Comparison of ENCODE assay signal across 1 cellular context in the genomic region with DNA sequence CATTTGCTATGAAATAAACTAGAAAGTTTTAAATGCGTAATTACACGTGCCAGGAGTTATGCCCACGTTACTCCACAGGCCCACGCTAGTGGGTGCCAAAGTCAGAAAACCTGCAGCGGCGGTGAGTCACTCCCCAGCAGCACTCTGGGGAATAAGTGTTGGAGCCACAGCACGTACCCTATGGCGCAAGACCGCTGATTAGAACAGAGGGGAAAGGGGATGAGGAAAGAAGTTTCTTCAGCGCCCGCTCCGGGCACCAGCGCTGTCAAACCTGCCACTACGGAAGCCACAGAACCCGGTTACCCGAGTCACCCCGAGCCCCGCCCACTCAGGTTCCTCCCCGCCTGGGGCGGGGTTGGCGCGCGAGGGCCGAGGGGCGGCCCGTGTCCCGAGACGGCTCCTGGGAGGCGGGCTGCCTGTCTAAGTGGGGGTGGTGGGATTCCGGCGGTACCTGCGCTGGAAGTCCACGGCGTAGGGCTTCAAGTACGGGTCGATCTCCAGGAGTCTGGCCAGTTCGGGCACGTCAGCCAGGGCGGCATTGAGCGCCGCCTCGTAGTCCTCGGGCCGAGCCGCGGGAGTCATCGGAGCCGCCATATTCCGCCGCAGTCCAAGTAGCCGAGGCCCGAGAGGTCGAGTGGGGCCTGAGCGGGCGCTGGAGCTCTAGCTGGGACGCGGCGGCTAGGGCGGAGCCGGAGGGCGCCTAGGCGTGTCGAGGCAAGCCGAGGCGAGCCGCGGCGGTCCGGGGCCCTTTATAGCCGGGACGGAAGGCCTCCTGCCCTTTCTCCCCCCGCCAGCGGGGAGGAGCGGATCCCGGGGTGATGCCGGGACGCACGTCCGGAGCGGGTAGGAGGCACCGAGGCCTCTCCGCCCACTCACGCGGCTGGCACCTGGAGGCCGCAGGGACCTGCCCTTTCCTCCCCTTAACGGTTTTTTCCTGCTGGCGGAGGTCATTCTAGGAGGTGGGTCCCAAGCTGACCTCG.
TF ChIP-seq lines count a peak whose summit lies in the region.

Gene GBE1 (minus strand): TSS at position 722 of the 980 bp plus-strand sequence. CDS start 128 bp downstream, at position 594.

TF ChIP-seq in HepG2, 621 proteins besides CTCF, POLR2A, EP300 and RAD21 (continued from another document and continues in another):
- TF ChIP-seq, protein P1, sequence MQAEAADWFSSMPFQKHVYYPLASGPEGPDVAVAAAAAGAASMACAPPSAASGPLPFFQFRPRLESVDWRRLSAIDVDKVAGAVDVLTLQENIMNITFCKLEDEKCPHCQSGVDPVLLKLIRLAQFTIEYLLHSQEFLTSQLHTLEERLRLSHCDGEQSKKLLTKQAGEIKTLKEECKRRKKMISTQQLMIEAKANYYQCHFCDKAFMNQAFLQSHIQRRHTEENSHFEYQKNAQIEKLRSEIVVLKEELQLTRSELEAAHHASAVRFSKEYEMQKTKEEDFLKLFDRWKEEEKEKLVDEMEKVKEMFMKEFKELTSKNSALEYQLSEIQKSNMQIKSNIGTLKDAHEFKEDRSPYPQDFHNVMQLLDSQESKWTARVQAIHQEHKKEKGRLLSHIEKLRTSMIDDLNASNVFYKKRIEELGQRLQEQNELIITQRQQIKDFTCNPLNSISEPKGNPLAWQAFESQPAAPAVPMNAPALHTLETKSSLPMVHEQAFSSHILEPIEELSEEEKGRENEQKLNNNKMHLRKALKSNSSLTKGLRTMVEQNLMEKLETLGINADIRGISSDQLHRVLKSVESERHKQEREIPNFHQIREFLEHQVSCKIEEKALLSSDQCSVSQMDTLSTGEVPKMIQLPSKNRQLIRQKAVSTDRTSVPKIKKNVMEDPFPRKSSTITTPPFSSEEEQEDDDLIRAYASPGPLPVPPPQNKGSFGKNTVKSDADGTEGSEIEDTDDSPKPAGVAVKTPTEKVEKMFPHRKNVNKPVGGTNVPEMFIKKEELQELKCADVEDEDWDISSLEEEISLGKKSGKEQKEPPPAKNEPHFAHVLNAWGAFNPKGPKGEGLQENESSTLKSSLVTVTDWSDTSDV (CRISPR knock-in tag; IDR thresholded peaks at IDR 0.05) = peak; percentile 58; the same call in 1 of the 2 replicates
- TF ChIP-seq ZNF788 (CRISPR knock-in tag; IDR thresholded peaks at IDR 0.05; ENCODE audit: borderline replicate concordance) (peak; percentile 85), RFX1 (IDR thresholded peaks at IDR 0.05) (no peak; the same call in 1 of the 2 replicates), PHF21A (CRISPR knock-in tag; IDR thresholded peaks at IDR 0.05) (peak; percentile 87), RARG (CRISPR knock-in tag; IDR thresholded peaks at IDR 0.05; ENCODE audit: low read depth) (0 out of 2 replicates have a peak, but pooled peaks have one; percentile 46), NFE2L2 (IDR thresholded peaks at IDR 0.05; ENCODE audit: low read length) (no peak), ATAD3A (CRISPR knock-in tag; IDR thresholded peaks at IDR 0.05) (peak; percentile 25; the same call in 1 of the 2 replicates), ZNF12 (CRISPR knock-in tag; IDR thresholded peaks at IDR 0.05) (peak; percentile 38; the same call in 1 of the 2 replicates), AHR (CRISPR knock-in tag; IDR thresholded peaks at IDR 0.05) (peak; percentile 75), ZNF234 (CRISPR knock-in tag; conservative IDR thresholded peaks at IDR 0.05) (no peak), ZIK1 (CRISPR knock-in tag; IDR thresholded peaks at IDR 0.05; ENCODE audit: borderline replicate concordance, low read depth) (no peak), E2F2 (CRISPR knock-in tag; IDR thresholded peaks at IDR 0.05; ENCODE audit: borderline replicate concordance) (peak; percentile 67; the same call in 1 of the 2 replicates), ZNF607 (CRISPR knock-in tag; IDR thresholded peaks at IDR 0.05; ENCODE audit: borderline replicate concordance) (peak; percentile 67), RFX5 (IDR thresholded peaks at IDR 0.05; ENCODE audit: low read depth, low read length) (peak; percentile 33; the same call in 1 of the 2 replicates), ZFY (CRISPR knock-in tag; IDR thresholded peaks at IDR 0.05) (peak; percentile 99), MAX (IDR thresholded peaks at IDR 0.05) (peak; percentile 84), ZNF652 (CRISPR knock-in tag; IDR thresholded peaks at IDR 0.05; ENCODE audit: borderline replicate concordance, low read depth) (peak; percentile 17; the same call in 1 of the 2 replicates), RNF2 (conservative IDR thresholded peaks at IDR 0.05; ENCODE audit: low read depth) (peak; percentile 18; the same call in 1 of the 2 replicates), ZNF672 (CRISPR knock-in tag; IDR thresholded peaks at IDR 0.05) (peak; percentile 20; the same call in 1 of the 2 replicates), ZFAT (CRISPR knock-in tag; conservative IDR thresholded peaks at IDR 0.05) (0 out of 2 replicates have a peak, but pooled peaks have one; percentile 56), HOXA7 (CRISPR knock-in tag; IDR thresholded peaks at IDR 0.05) (no peak), ZNF589 (CRISPR knock-in tag; conservative IDR thresholded peaks at IDR 0.05) (peak; percentile 68; the same call in 1 of the 2 replicates), ZNF382 (CRISPR knock-in tag; IDR thresholded peaks at IDR 0.05; ENCODE audit: borderline replicate concordance) (no peak), ZNF24 (IDR thresholded peaks at IDR 0.05) (no peak), ARID2 (CRISPR knock-in tag; IDR thresholded peaks at IDR 0.05; ENCODE audit: borderline replicate concordance) (no peak; the same call in 1 of the 2 replicates), HNF4G (IDR thresholded peaks at IDR 0.05; ENCODE audit: borderline replicate concordance, low read depth, low read length) (no peak; the same call in 1 of the 2 replicates), HNF4G (CRISPR knock-in tag; IDR thresholded peaks at IDR 0.05; ENCODE audit: borderline replicate concordance, low read depth) (no peak), CBX2 (IDR thresholded peaks at IDR 0.05; ENCODE audit: low read depth, low read length) (no peak), CBX2 (CRISPR knock-in tag; IDR thresholded peaks at IDR 0.05; ENCODE audit: low read depth) (0 out of 2 replicates have a peak, but pooled peaks have one; percentile 70), THYN1 (CRISPR knock-in tag; IDR thresholded peaks at IDR 0.05; ENCODE audit: borderline replicate concordance, low read depth) (no peak), ZMYM3 (CRISPR knock-in tag; IDR thresholded peaks at IDR 0.05) (peak; percentile 88; the same call in 1 of the 2 replicates), KLF6 (CRISPR knock-in tag; IDR thresholded peaks at IDR 0.05) (peak; percentile 86), TFAP4 (IDR thresholded peaks at IDR 0.05; ENCODE audit: borderline replicate concordance, low read depth) (peak; percentile 36; the same call in 1 of the 2 replicates), U2AF1 (optimal IDR thresholded peaks at IDR 0.05; ENCODE audit: low read depth, low read length) (peak; percentile 43), PHF20 (CRISPR knock-in tag; IDR thresholded peaks at IDR 0.05) (no peak; the same call in 1 of the 2 replicates), FLYWCH1 (CRISPR knock-in tag; IDR thresholded peaks at IDR 0.05) (no peak), KAT7 (CRISPR knock-in tag; IDR thresholded peaks at IDR 0.05; ENCODE audit: borderline replicate concordance) (peak; percentile 98), KMT2B (CRISPR knock-in tag; IDR thresholded peaks at IDR 0.05) (peak; percentile 98), PCBP2 (optimal IDR thresholded peaks at IDR 0.05; ENCODE audit: low read depth, low read length, poor library complexity, severe bottlenecking) (no peak), CSRNP1 (CRISPR knock-in tag; IDR thresholded peaks at IDR 0.05) (peak; percentile 57)
- TF ChIP-seq, protein P2, sequence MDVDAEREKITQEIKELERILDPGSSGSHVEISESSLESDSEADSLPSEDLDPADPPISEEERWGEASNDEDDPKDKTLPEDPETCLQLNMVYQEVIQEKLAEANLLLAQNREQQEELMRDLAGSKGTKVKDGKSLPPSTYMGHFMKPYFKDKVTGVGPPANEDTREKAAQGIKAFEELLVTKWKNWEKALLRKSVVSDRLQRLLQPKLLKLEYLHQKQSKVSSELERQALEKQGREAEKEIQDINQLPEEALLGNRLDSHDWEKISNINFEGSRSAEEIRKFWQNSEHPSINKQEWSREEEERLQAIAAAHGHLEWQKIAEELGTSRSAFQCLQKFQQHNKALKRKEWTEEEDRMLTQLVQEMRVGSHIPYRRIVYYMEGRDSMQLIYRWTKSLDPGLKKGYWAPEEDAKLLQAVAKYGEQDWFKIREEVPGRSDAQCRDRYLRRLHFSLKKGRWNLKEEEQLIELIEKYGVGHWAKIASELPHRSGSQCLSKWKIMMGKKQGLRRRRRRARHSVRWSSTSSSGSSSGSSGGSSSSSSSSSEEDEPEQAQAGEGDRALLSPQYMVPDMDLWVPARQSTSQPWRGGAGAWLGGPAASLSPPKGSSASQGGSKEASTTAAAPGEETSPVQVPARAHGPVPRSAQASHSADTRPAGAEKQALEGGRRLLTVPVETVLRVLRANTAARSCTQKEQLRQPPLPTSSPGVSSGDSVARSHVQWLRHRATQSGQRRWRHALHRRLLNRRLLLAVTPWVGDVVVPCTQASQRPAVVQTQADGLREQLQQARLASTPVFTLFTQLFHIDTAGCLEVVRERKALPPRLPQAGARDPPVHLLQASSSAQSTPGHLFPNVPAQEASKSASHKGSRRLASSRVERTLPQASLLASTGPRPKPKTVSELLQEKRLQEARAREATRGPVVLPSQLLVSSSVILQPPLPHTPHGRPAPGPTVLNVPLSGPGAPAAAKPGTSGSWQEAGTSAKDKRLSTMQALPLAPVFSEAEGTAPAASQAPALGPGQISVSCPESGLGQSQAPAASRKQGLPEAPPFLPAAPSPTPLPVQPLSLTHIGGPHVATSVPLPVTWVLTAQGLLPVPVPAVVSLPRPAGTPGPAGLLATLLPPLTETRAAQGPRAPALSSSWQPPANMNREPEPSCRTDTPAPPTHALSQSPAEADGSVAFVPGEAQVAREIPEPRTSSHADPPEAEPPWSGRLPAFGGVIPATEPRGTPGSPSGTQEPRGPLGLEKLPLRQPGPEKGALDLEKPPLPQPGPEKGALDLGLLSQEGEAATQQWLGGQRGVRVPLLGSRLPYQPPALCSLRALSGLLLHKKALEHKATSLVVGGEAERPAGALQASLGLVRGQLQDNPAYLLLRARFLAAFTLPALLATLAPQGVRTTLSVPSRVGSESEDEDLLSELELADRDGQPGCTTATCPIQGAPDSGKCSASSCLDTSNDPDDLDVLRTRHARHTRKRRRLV (CRISPR knock-in tag; IDR thresholded peaks at IDR 0.05) = peak; percentile 84; the same call in 1 of the 2 replicates
- TF ChIP-seq, protein P3, sequence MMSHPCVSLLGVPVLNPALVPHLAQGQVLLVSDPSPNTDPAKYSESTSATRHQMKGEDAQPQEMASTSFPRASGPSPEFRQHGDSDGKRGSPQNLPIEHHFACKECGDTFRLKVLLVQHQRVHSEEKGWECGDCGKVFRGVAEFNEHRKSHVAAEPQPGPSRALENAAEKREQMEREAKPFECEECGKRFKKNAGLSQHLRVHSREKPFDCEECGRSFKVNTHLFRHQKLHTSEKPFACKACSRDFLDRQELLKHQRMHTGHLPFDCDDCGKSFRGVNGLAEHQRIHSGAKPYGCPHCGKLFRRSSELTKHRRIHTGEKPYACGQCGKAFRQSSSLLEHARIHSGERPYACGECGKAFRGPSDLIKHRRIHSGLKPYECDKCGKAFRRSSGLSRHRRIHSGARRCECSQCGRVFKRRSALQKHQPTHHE (CRISPR knock-in tag; IDR thresholded peaks at IDR 0.05; ENCODE audit: borderline replicate concordance) = peak; percentile 88; the same call in 1 of the 2 replicates
- TF ChIP-seq, protein P4, sequence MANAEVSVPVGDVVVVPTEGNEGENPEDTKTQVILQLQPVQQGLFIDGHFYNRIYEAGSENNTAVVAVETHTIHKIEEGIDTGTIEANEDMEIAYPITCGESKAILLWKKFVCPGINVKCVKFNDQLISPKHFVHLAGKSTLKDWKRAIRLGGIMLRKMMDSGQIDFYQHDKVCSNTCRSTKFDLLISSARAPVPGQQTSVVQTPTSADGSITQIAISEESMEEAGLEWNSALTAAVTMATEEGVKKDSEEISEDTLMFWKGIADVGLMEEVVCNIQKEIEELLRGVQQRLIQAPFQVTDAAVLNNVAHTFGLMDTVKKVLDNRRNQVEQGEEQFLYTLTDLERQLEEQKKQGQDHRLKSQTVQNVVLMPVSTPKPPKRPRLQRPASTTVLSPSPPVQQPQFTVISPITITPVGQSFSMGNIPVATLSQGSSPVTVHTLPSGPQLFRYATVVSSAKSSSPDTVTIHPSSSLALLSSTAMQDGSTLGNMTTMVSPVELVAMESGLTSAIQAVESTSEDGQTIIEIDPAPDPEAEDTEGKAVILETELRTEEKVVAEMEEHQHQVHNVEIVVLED (CRISPR knock-in tag; IDR thresholded peaks at IDR 0.05; ENCODE audit: borderline replicate concordance) = peak; percentile 95
